Comparison of ENCODE assay signal across 17 cellular contexts in the genomic region with DNA sequence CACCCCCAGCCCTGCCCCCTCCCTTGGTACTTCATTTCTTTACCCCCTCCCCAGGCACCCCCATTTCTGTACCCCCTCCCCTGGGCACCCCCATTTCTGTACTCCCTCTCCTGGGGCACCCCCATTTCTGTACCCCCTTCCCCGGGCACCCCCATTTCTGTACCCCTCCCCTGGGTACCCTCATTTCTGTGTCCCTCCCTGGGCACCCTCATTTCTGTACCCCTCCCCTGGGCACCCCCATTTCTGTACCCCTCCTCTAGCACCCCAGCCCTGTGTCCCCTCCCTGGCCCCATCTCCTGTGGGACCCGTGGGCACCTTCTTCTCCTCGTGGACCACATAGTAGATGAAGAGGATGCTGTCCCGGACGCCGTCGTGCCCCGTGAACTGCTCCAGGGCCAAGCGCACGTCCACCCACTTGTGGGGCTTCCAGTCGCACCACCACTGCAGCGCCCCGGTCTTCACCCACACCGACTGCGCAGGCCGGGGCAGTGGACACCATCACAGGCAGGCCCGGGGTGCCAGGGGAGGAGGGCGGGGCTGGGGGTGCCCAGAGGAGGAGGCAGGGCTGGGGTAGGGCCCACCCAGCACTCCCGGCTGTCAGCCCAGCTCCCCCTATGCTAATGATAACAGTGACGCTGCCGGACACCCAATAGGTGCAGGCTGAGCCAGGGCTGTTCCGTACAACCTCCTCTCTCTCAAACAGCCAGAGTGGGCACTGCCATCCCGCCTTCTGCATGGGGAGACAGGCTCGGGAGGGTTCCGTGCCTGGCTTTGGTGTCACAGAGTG. TPM values are rescaled to one million over a fixed set of nuclear protein-coding genes. Genes with fewer than 3 reads are reported as not detected.
"Had no signal": no experiment of that assay in that cellular context is flagged by ENCODE, and none has a peak within 500 bp of the region (broad histone marks: within the 10 kb centered on the region; RNA-seq: fewer than 3 reads in every experiment).

No MANE protein-coding gene starts in this region.

- H3K36me3 ChIP-seq: ovary had no signal

- H3K4me3 ChIP-seq: esophagus squamous epithelium, ovary, right atrium auricular region, testis, tibial nerve, upper lobe of right lung, vagina had no signal

- H3K27me3 ChIP-seq: esophagus squamous epithelium, foreskin keratinocyte, ovary, right atrium auricular region, testis, tibial nerve, upper lobe of right lung, vagina had no signal

- ATAC-seq: effector memory CD8-positive, alpha-beta T cell; foreskin keratinocyte; left colon; left ventricle myocardium superior; upper lobe of right lung had no signal

- H3K9me3 ChIP-seq: esophagus squamous epithelium, ovary, right atrium auricular region, testis, tibial nerve, upper lobe of right lung, vagina had no signal

- H3K27ac ChIP-seq: esophagus squamous epithelium, foreskin keratinocyte, ovary, right atrium auricular region, testis, tibial nerve, upper lobe of right lung, vagina had no signal

- DNase-seq: effector memory CD8-positive, alpha-beta T cell; esophagus squamous epithelium; foreskin keratinocyte; left colon; left ventricle myocardium superior; mesendoderm; naive B cell; ovary; small intestine; stimulated activated CD4-positive, alpha-beta T cell treated with anti-CD3 and anti-CD28 coated beads, Interleukin-12 subunit alpha, Interleukin-12 subunit beta, amount 100 ng/mL, for 4 hours; stimulated activated CD4-positive, alpha-beta T cell treated with anti-CD3 and anti-CD28 coated beads, Interleukin-2, amount 100 ng/mL, for 48 hours; testis; upper lobe of right lung had no signal

- H3K4me1 ChIP-seq: esophagus squamous epithelium, foreskin keratinocyte, right atrium auricular region, testis, tibial nerve, upper lobe of right lung, vagina had no signal

RNA-seq across cellular contexts. Expression of gene BHLHA15, which starts 20.4 kb away (rescaled TPM):
- polyA plus RNA-seq: neural cell, ovary had no signal
